Comparison of ENCODE assay signal across 19 cellular contexts in genomic region chr6:139156571-139156970, GRCh38. TPM values are rescaled to one million over a fixed set of nuclear protein-coding genes. Genes with fewer than 3 reads are reported as not detected.
DNase-seq lines count a peak whose midpoint lies in the region; ATAC-seq and TF ChIP-seq lines count a peak whose summit lies in the region.
"Had no signal": no experiment of that assay in that cellular context is flagged by ENCODE, and none has a peak within 500 bp of the region (broad histone marks: within the 10 kb centered on the region; RNA-seq: fewer than 3 reads in every experiment).

No MANE protein-coding gene starts in this region.

- H3K9me2 ChIP-seq in hepatocyte (replicated peaks; ENCODE audit: insufficient read depth), result no peaks in the 10 kb centered on the region

- peaks cover 82% of the 10 kb centered on the region for H3K79me2 ChIP-seq in hepatocyte

- H3K36me3 ChIP-seq in hepatocyte (replicated peaks; ENCODE audit: insufficient read depth, low read depth), result no peaks in the 10 kb centered on the region
- no peaks in the 10 kb centered on the region for H3K36me3 ChIP-seq in prostate gland

- no peak overlapping the region for H3K4me3 Mint-ChIP-seq in activated naive CD4-positive, alpha-beta T cell treated with anti-CD3 and anti-CD28 coated beads, Interleukin-2, amount 10 ng/mL, durations not matched to agents 7 days and 5 days
- no peak overlapping the region for H3K4me3 Mint-ChIP-seq in activated CD8-positive, alpha-beta T cell treated with anti-CD3 and anti-CD28 coated beads, Interleukin-2, amount 10 ng/mL, durations not matched to agents 7 days and 5 days
- H3K4me3 Mint-ChIP-seq in stimulated activated naive B cell treated with anti-CD40 and anti-IgM and Interleukin-4, amounts not matched to agents 10 μg/mL and 1 μg/mL and 100 μg/mL, for 72 hours, result no peak overlapping the region

- no peaks in the 10 kb centered on the region for H3K27me3 Mint-ChIP-seq in activated naive CD4-positive, alpha-beta T cell treated with anti-CD3 and anti-CD28 coated beads, Interleukin-2, amount 10 ng/mL, durations not matched to agents 7 days and 5 days
- H3K27me3 Mint-ChIP-seq in activated CD8-positive, alpha-beta T cell treated with anti-CD3 and anti-CD28 coated beads, Interleukin-2, amount 10 ng/mL, durations not matched to agents 7 days and 5 days (ENCODE audit: low read depth), result no peaks in the 10 kb centered on the region
- H3K27me3 Mint-ChIP-seq in stimulated activated naive B cell treated with anti-CD40 and anti-IgM and Interleukin-4, amounts not matched to agents 10 μg/mL and 1 μg/mL and 100 μg/mL, for 72 hours, result no peaks in the 10 kb centered on the region

- no peak for TF ChIP-seq POLR2A in prostate gland (IDR thresholded peaks at IDR 0.05)

- H3K4me1 ChIP-seq in hepatocyte (ENCODE audit: insufficient read depth), result peaks cover 35% of the 10 kb centered on the region
- no peaks in the 10 kb centered on the region for H3K4me1 ChIP-seq in prostate gland (replicated peaks)

- H3K4me2 ChIP-seq in hepatocyte, result no peak overlapping the region

- H3K9me3 Mint-ChIP-seq in activated naive CD4-positive, alpha-beta T cell treated with anti-CD3 and anti-CD28 coated beads, Interleukin-2, amount 10 ng/mL, durations not matched to agents 7 days and 5 days, result no peaks in the 10 kb centered on the region
- H3K9me3 Mint-ChIP-seq in activated CD8-positive, alpha-beta T cell treated with anti-CD3 and anti-CD28 coated beads, Interleukin-2, amount 10 ng/mL, durations not matched to agents 7 days and 5 days (ENCODE audit: insufficient read depth), result no peaks in the 10 kb centered on the region
- peaks cover 0 to 4% of the 10 kb centered on the region in 2 donors for H3K9me3 Mint-ChIP-seq in stimulated activated naive B cell treated with anti-CD40 and anti-IgM and Interleukin-4, amounts not matched to agents 10 μg/mL and 1 μg/mL and 100 μg/mL, for 72 hours

- H3K27ac ChIP-seq in hepatocyte (peak overlapping the region; percentile 83), prostate gland (no peak overlapping the region)
- H3K27ac ChIP-seq: body of pancreas, tibial nerve, VCaP had no signal

- peaks cover 6% of the 10 kb centered on the region for H4K20me1 ChIP-seq in hepatocyte (ENCODE audit: insufficient read depth, poor library complexity, severe bottlenecking)

- 94% methylated on average over 5 of the region's 5 CpGs for WGBS in hepatocyte (ENCODE audit: low lambda C conversion rate, missing lambda C conversion rate)
- WGBS in prostate gland, result 97% methylated on average over 5 of the region's 5 CpGs

- peaks cover 79% of the 10 kb centered on the region for H3K4me1 Mint-ChIP-seq in activated naive CD4-positive, alpha-beta T cell treated with anti-CD3 and anti-CD28 coated beads, Interleukin-2, amount 10 ng/mL, durations not matched to agents 7 days and 5 days
- peaks cover 78% of the 10 kb centered on the region for H3K4me1 Mint-ChIP-seq in activated CD8-positive, alpha-beta T cell treated with anti-CD3 and anti-CD28 coated beads, Interleukin-2, amount 10 ng/mL, durations not matched to agents 7 days and 5 days (ENCODE audit: low read depth)
- peaks cover 50 to 64% of the 10 kb centered on the region in 2 donors for H3K4me1 Mint-ChIP-seq in stimulated activated naive B cell treated with anti-CD40 and anti-IgM and Interleukin-4, amounts not matched to agents 10 μg/mL and 1 μg/mL and 100 μg/mL, for 72 hours

- intact Hi-C loops in prostate gland (cut with DNase I), result no loop called here

- H3K27ac Mint-ChIP-seq in activated naive CD4-positive, alpha-beta T cell treated with anti-CD3 and anti-CD28 coated beads, Interleukin-2, amount 10 ng/mL, durations not matched to agents 7 days and 5 days, result peak overlapping the region; percentile 49
- H3K27ac Mint-ChIP-seq in activated CD8-positive, alpha-beta T cell treated with anti-CD3 and anti-CD28 coated beads, Interleukin-2, amount 10 ng/mL, durations not matched to agents 7 days and 5 days, result peak overlapping the region; percentile 40
- H3K27ac Mint-ChIP-seq in stimulated activated naive B cell treated with anti-CD40 and anti-IgM and Interleukin-4, amounts not matched to agents 10 μg/mL and 1 μg/mL and 100 μg/mL, for 72 hours, result peak overlapping the region; percentile 69

- H3K27me3 ChIP-seq in hepatocyte (no peaks in the 10 kb centered on the region), prostate gland (replicated peaks; ENCODE audit: insufficient read depth) (no peaks in the 10 kb centered on the region)
- H3K27me3 ChIP-seq: body of pancreas, spleen, tibial nerve had no signal

- H3K4me3 ChIP-seq in hepatocyte (no peak overlapping the region), prostate gland (no peak overlapping the region)
- H3K4me3 ChIP-seq: body of pancreas, spleen, tibial nerve had no signal

- CTCF ChIA-PET in activated naive CD4-positive, alpha-beta T cell treated with anti-CD3 and anti-CD28 coated beads, Interleukin-2, amount 10 ng/mL, durations not matched to agents 7 days and 5 days (lab: Charles Lee), result interaction anchor here (1.5 kb wide), 1 partner anchor 13 kb away, joined by 4 read pairs; no protein-coding TSS in a partner anchor
- CTCF ChIA-PET in activated CD8-positive, alpha-beta T cell treated with anti-CD3 and anti-CD28 coated beads, Interleukin-2, amount 10 ng/mL, durations not matched to agents 7 days and 5 days (lab: Charles Lee), result interaction anchor here (1.4 kb wide), 1 partner anchor 16 kb away, joined by 3 read pairs; no protein-coding TSS in a partner anchor

- H3K36me3 Mint-ChIP-seq in activated naive CD4-positive, alpha-beta T cell treated with anti-CD3 and anti-CD28 coated beads, Interleukin-2, amount 10 ng/mL, durations not matched to agents 7 days and 5 days, result peaks cover 40% of the 10 kb centered on the region
- H3K36me3 Mint-ChIP-seq in activated CD8-positive, alpha-beta T cell treated with anti-CD3 and anti-CD28 coated beads, Interleukin-2, amount 10 ng/mL, durations not matched to agents 7 days and 5 days (ENCODE audit: low read depth), result peaks cover 36% of the 10 kb centered on the region
- H3K36me3 Mint-ChIP-seq in stimulated activated naive B cell treated with anti-CD40 and anti-IgM and Interleukin-4, amounts not matched to agents 10 μg/mL and 1 μg/mL and 100 μg/mL, for 72 hours, result peaks cover 20 to 27% of the 10 kb centered on the region in 2 donors

- DNase-seq in activated naive CD4-positive, alpha-beta T cell treated with anti-CD3 and anti-CD28 coated beads, Interleukin-2, amount 10 ng/mL, durations not matched to agents 7 days and 5 days, result no peak
- no peak for DNase-seq in activated naive CD4-positive, alpha-beta T cell treated with anti-CD3 and anti-CD28 coated beads, Interleukin-2, amount 50 U/mL, for 16 hours
- DNase-seq in activated CD8-positive, alpha-beta T cell treated with anti-CD3 and anti-CD28 coated beads, Interleukin-2, amount 10 ng/mL, durations not matched to agents 7 days and 5 days, result no peak
- DNase-seq in hepatocyte (ENCODE audit: low spot score), result no peak
- no peak for DNase-seq in stimulated activated naive B cell treated with anti-CD40 and anti-IgM and Interleukin-4, amounts not matched to agents 10 μg/mL and 1 μg/mL and 100 μg/mL, for 72 hours
- DNase-seq in amygdala (lab: John Stamatoyannopoulos, UW), result no peak
- DNase-seq in prostate gland (ENCODE audit: low spot score), result no peak
- no peak for DNase-seq in DMS 273 treated with DMSO at 0.1 percent for 48 hours (lab: John Stamatoyannopoulos, UW)
- DNase-seq: activated CD8-positive, alpha-beta memory T cell treated with anti-CD3 and anti-CD28 coated beads for 24 hours; activated gamma-delta T cell; body of pancreas; foreskin melanocyte; NCI-H1417; NCI-H2107; NCI-H524; spleen had no signal

- no peak for TF ChIP-seq CTCF in hepatocyte (IDR thresholded peaks at IDR 0.05; ENCODE audit: poor library complexity)
- TF ChIP-seq CTCF in prostate gland (IDR thresholded peaks at IDR 0.05), result no peak

- H2AFZ ChIP-seq in hepatocyte, result no peak overlapping the region

- POLR2A ChIA-PET in activated CD8-positive, alpha-beta T cell treated with anti-CD3 and anti-CD28 coated beads, Interleukin-2, amount 10 ng/mL, durations not matched to agents 7 days and 5 days (lab: Charles Lee), result interaction anchor here (1.1 kb wide), 1 partner anchor 18 kb away, joined by 3 read pairs; no protein-coding TSS in a partner anchor

- H3K9me3 ChIP-seq in hepatocyte (ENCODE audit: low read depth) (no peaks in the 10 kb centered on the region), prostate gland (no peaks in the 10 kb centered on the region)
- H3K9me3 ChIP-seq: body of pancreas, spleen, tibial nerve had no signal

- ATAC-seq in activated CD8-positive, alpha-beta T cell treated with anti-CD3 and anti-CD28 coated beads, Interleukin-2, amount 10 ng/mL, durations not matched to agents 7 days and 5 days, result no peak
- ATAC-seq in stimulated activated naive B cell treated with anti-CD40 and anti-IgM and Interleukin-4, amounts not matched to agents 10 μg/mL and 1 μg/mL and 100 μg/mL, for 72 hours (replicated peaks), result no peak
- ATAC-seq: HepG2 had no signal

RNA-seq across cellular contexts. Expression of gene HECA, which starts 21.7 kb away (rescaled TPM):
- total RNA-seq in activated CD8-positive, alpha-beta T cell treated with anti-CD3 and anti-CD28 coated beads, Interleukin-2, amount 10 ng/mL, durations not matched to agents 7 days and 5 days, result 10 to 100 TPM; 33.9 to 34.4 TPM
- total RNA-seq in hepatocyte (21.7 and 27.8 TPM in 2 replicates), prostate gland (10 to 100 TPM; 26.0 to 45.9 TPM)
- polyA plus RNA-seq in hepatocyte, result 8.9 and 9.2 TPM in 2 replicates
